9 cellular contexts compared by ENCODE assay signal in the genomic region with DNA sequence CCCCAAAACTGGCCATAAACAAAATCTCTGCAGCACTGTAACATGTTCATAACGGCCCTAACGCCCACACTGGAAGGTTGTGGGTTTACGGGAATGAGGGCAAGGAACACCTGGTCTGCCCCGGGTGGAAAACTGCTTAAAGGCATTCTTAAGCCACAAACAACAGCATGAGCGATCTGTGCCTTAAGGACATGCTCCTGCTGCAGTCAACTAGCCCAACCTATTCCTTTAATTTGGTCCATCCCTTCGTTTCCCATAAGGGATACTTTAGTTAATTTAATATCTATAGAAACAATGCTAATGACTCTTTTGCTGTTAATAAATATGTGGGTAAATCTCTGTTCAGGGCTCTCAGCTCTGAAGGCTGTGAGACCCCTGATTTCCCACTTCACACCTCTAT. TPM values are rescaled to one million over a fixed set of nuclear protein-coding genes. Genes with fewer than 3 reads are reported as not detected.
"Had no signal": no experiment of that assay in that cellular context is flagged by ENCODE, and none has a peak within 500 bp of the region (broad histone marks: within the 10 kb centered on the region; RNA-seq: fewer than 3 reads in every experiment).

No MANE protein-coding gene starts in this region.

RNA-seq across cellular contexts. Expression of a gene that starts 11.1 kb away (rescaled TPM):
- total RNA-seq: hepatocyte, kidney epithelial cell, left cardiac atrium, left lobe of liver, left ventricle myocardium inferior, liver, lower leg skin, mammary epithelial cell had no signal
- polyA plus RNA-seq: hepatocyte, keratinocyte, liver, mammary epithelial cell had no signal
